ENCODE assay signal across 20 cellular contexts in the genomic region with DNA sequence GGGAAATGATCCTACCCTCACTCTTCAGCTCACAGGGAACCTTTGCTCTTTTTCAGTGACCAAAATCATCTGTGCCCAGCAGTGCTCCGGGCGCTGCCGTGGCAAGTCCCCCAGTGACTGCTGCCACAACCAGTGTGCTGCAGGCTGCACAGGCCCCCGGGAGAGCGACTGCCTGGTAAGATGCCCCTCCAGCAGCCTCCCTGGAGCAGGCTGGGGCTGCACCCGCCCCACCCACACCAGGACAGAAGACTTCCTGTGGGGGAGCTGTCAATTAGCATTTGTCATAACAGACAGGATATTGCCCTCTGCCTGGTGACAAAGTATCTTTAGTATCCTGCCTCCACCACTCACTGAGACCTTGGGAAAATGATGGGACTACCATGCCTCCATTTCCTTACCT.
"Had no signal": no experiment of that assay in that cellular context is flagged by ENCODE, and none has a peak within 500 bp of the region (broad histone marks: within the 10 kb centered on the region; RNA-seq: fewer than 3 reads in every experiment).

No MANE protein-coding gene starts in this region.

- ATAC-seq: pancreas; psoas muscle; right cardiac atrium; stimulated activated memory B cell treated with anti-CD40 and anti-IgM and Interleukin-4, amounts not matched to agents 10 μg/mL and 1 μg/mL and 100 μg/mL, for 72 hours had no signal

- H3K27ac ChIP-seq: coronary artery, gastroesophageal sphincter, neutrophil, pancreas, testis had no signal

- H3K27ac Mint-ChIP-seq: activated CD4-positive, alpha-beta memory T cell treated with anti-CD3 and anti-CD28 coated beads for 36 hours; endodermal cell; natural killer cell treated with Interleukin-12 subunit alpha and Interleukin-12 subunit beta and Interleukin-15 and Interleukin-18, amount 100 ng/mL, for 72 hours; stimulated activated memory B cell treated with anti-CD40 and anti-IgM and Interleukin-4, amounts not matched to agents 10 μg/mL and 1 μg/mL and 100 μg/mL, for 72 hours had no signal

- H3K36me3 ChIP-seq: neutrophil had no signal

- H3K4me1 ChIP-seq: pancreas had no signal

- H3K27me3 ChIP-seq: gastroesophageal sphincter, pancreas, testis had no signal

- H3K9me3 Mint-ChIP-seq: activated CD4-positive, alpha-beta memory T cell treated with anti-CD3 and anti-CD28 coated beads for 36 hours; endodermal cell; natural killer cell treated with Interleukin-12 subunit alpha and Interleukin-12 subunit beta and Interleukin-15 and Interleukin-18, amount 100 ng/mL, for 72 hours had no signal

- H3K9me3 ChIP-seq: gastroesophageal sphincter, neutrophil, pancreas, psoas muscle, testis had no signal

- FAIRE-seq: bronchial epithelial cell, islet of Langerhans, pancreas had no signal

- H3K4me1 Mint-ChIP-seq: stimulated activated memory B cell treated with anti-CD40 and anti-IgM and Interleukin-4, amounts not matched to agents 10 μg/mL and 1 μg/mL and 100 μg/mL, for 72 hours had no signal

- H3K4me3 ChIP-seq: coronary artery, gastroesophageal sphincter, pancreas, psoas muscle, testis had no signal

- H3K4me3 Mint-ChIP-seq: activated CD4-positive, alpha-beta memory T cell treated with anti-CD3 and anti-CD28 coated beads for 36 hours; endodermal cell; natural killer cell treated with Interleukin-12 subunit alpha and Interleukin-12 subunit beta and Interleukin-15 and Interleukin-18, amount 100 ng/mL, for 72 hours; stimulated activated memory B cell treated with anti-CD40 and anti-IgM and Interleukin-4, amounts not matched to agents 10 μg/mL and 1 μg/mL and 100 μg/mL, for 72 hours had no signal

- DNase-seq: activated CD4-positive, alpha-beta memory T cell treated with anti-CD3 and anti-CD28 coated beads for 36 hours; activated CD4-positive, alpha-beta T cell treated with anti-CD3 and anti-CD28 coated beads for 48 hours; activated naive CD4-positive, alpha-beta T cell treated with Interleukin-2 at 50 U/mL for 16 hours; activated T-cell treated with anti-CD3 and anti-CD28 coated beads, Interleukin-2, amount 50 U/mL, for 48 hours; amygdala; endodermal cell; midbrain; pancreas; psoas muscle; right cardiac atrium; T-helper 2 cell; testis; trophoblast cell had no signal
